In genomic region chr6:156851447-156851846, GRCh38 we compare ENCODE assay signal across 14 cellular contexts.
DNase-seq lines count a peak whose midpoint lies in the region; ATAC-seq, FAIRE-seq and TF ChIP-seq lines count a peak whose summit lies in the region.
"Had no signal": no experiment of that assay in that cellular context is flagged by ENCODE, and none has a peak within 500 bp of the region (broad histone marks: within the 10 kb centered on the region; RNA-seq: fewer than 3 reads in every experiment).

No MANE protein-coding gene starts in this region.

- peaks cover 3% of the 10 kb centered on the region for H3K36me3 Mint-ChIP-seq in memory B cell

- H3K79me2 ChIP-seq in SU-DHL-6 (ENCODE audit: insufficient read depth, low read length), result peaks cover 73% of the 10 kb centered on the region

- H2AFZ ChIP-seq in SU-DHL-6 (ENCODE audit: low read depth, low read length, severe bottlenecking), result no peak overlapping the region

- no peaks in the 10 kb centered on the region for H3K9me3 Mint-ChIP-seq in memory B cell
- H3K9me3 Mint-ChIP-seq: activated CD4-positive, alpha-beta memory T cell treated with anti-CD3 and anti-CD28 coated beads, Interleukin-2, amount 10 ng/mL, durations not matched to agents 7 days and 5 days; activated naive CD8-positive, alpha-beta T cell treated with anti-CD3 and anti-CD28 coated beads, Interleukin-2, amount 10 ng/mL, durations not matched to agents 7 days and 5 days had no signal

- peak overlapping the region; percentile 79 for H3K27ac Mint-ChIP-seq in memory B cell
- H3K27ac Mint-ChIP-seq: activated CD4-positive, alpha-beta memory T cell treated with anti-CD3 and anti-CD28 coated beads, Interleukin-2, amount 10 ng/mL, durations not matched to agents 7 days and 5 days; activated naive CD8-positive, alpha-beta T cell treated with anti-CD3 and anti-CD28 coated beads, Interleukin-2, amount 10 ng/mL, durations not matched to agents 7 days and 5 days had no signal

- H3K27ac ChIP-seq in SU-DHL-6 (ENCODE audit: low read depth, low read length), result peak overlapping the region; percentile 32; the same call in 1 of the 2 replicates
- H3K27ac ChIP-seq in effector memory CD4-positive, alpha-beta T cell (ENCODE audit: insufficient read depth, low read length, poor library complexity, severe bottlenecking), result no peak overlapping the region
- H3K27ac ChIP-seq: HL-60 had no signal

- H3K27me3 Mint-ChIP-seq in memory B cell, result no peaks in the 10 kb centered on the region
- H3K27me3 Mint-ChIP-seq: activated CD4-positive, alpha-beta memory T cell treated with anti-CD3 and anti-CD28 coated beads, Interleukin-2, amount 10 ng/mL, durations not matched to agents 7 days and 5 days; activated naive CD8-positive, alpha-beta T cell treated with anti-CD3 and anti-CD28 coated beads, Interleukin-2, amount 10 ng/mL, durations not matched to agents 7 days and 5 days had no signal

- no peak overlapping the region for H3K9ac ChIP-seq in SU-DHL-6 (ENCODE audit: low read length)

- no peaks in the 10 kb centered on the region for H3K36me3 ChIP-seq in SU-DHL-6 (ENCODE audit: low read length)
- H3K36me3 ChIP-seq in effector memory CD4-positive, alpha-beta T cell (ENCODE audit: control insufficient read depth, insufficient read depth, low read length), result no peaks in the 10 kb centered on the region

- no peak overlapping the region for H3K4me3 ChIP-seq in SU-DHL-6 (ENCODE audit: insufficient read depth, low read length, poor library complexity, severe bottlenecking)
- H3K4me3 ChIP-seq in effector memory CD4-positive, alpha-beta T cell (ENCODE audit: insufficient read depth, low read depth, low read length, poor library complexity, severe bottlenecking), result no peak overlapping the region

- H3K4me1 Mint-ChIP-seq in memory B cell, result peaks cover 59% of the 10 kb centered on the region

- H4K20me1 ChIP-seq in SU-DHL-6 (ENCODE audit: low read depth, low read length), result peaks cover 35% of the 10 kb centered on the region

- H3K27me3 ChIP-seq in SU-DHL-6 (ENCODE audit: low read length), result no peaks in the 10 kb centered on the region
- no peaks in the 10 kb centered on the region for H3K27me3 ChIP-seq in effector memory CD4-positive, alpha-beta T cell (replicated peaks; ENCODE audit: control insufficient read depth, insufficient read depth, low read length, poor library complexity, severe bottlenecking)

- no peaks in the 10 kb centered on the region for H3K9me3 ChIP-seq in SU-DHL-6 (ENCODE audit: insufficient read depth, low read length)
- no peaks in the 10 kb centered on the region for H3K9me3 ChIP-seq in effector memory CD4-positive, alpha-beta T cell (ENCODE audit: control insufficient read depth, low read length)

- H3F3A ChIP-seq in SU-DHL-6 (ENCODE audit: insufficient read depth), result peaks cover 26% of the 10 kb centered on the region

- H3K9me2 ChIP-seq in SU-DHL-6 (replicated peaks; ENCODE audit: insufficient read depth, low read length), result no peaks in the 10 kb centered on the region

- H3K4me2 ChIP-seq in SU-DHL-6 (ENCODE audit: low read depth, low read length, poor library complexity, severe bottlenecking), result peak overlapping the region; percentile 46

- peak overlapping the region; percentile 60 for H3K4me3 Mint-ChIP-seq in memory B cell
- H3K4me3 Mint-ChIP-seq: activated CD4-positive, alpha-beta memory T cell treated with anti-CD3 and anti-CD28 coated beads, Interleukin-2, amount 10 ng/mL, durations not matched to agents 7 days and 5 days; activated naive CD8-positive, alpha-beta T cell treated with anti-CD3 and anti-CD28 coated beads, Interleukin-2, amount 10 ng/mL, durations not matched to agents 7 days and 5 days had no signal

- ATAC-seq in HG02852 (IDR thresholded peaks at IDR 0.05; ENCODE audit: unreplicated experiment) (peak; percentile 36), memory B cell (ENCODE audit: low read depth) (no peak), HG02763 (IDR thresholded peaks at IDR 0.05; ENCODE audit: unreplicated experiment) (no peak)

- FAIRE-seq in GM18507 (lab: Jason Lieb, UNC), result peak; percentile 68

- H3K4me1 ChIP-seq in effector memory CD4-positive, alpha-beta T cell (ENCODE audit: control insufficient read depth, insufficient read depth, low read length, poor library complexity, severe bottlenecking), result peaks cover under 1% of the 10 kb centered on the region

- TF ChIP-seq CTCF in SU-DHL-6 (IDR thresholded peaks at IDR 0.05; ENCODE audit: insufficient read depth, low read length, poor library complexity, severe bottlenecking), result no peak

- no peak for DNase-seq in GM18507 (ENCODE audit: extremely low spot score, insufficient read length, low read depth)
- no peak for DNase-seq in memory B cell (ENCODE audit: low spot score in 2 of 2)
- no peak for DNase-seq in T-helper 9 cell
- DNase-seq in effector memory CD4-positive, alpha-beta T cell, result no peak
- DNase-seq in NCI-H748 treated with DMSO at 0.1 percent for 48 hours (lab: John Stamatoyannopoulos, UW), result no peak
- DNase-seq: activated CD4-positive, alpha-beta memory T cell treated with anti-CD3 and anti-CD28 coated beads, Interleukin-2, amount 10 ng/mL, durations not matched to agents 7 days and 5 days; activated naive CD8-positive, alpha-beta T cell treated with anti-CD3 and anti-CD28 coated beads, Interleukin-2, amount 10 ng/mL, durations not matched to agents 7 days and 5 days; foreskin fibroblast; NCI-H1105; T-helper 1 cell had no signal
